In the genomic region with DNA sequence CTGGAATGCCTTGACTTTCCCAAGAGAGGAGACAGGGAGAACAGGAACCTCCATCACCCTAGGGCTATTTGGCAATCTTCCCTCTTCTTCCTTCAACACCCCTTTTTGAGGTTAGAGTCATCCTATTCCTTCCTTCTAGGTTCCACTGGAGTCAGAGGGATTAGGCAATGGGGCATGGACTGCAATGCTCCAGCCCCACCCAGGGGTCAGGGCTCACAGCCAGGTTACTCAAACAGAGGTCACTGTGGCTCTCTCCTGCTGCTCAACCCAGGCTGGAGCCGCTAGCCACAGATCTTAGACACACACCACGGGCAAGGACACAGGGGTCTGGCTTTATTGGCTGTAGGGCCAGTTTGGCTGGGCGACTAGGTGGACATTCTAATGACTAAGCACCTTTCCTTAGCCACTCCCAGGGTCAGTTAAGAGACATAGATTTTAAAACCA, we compare ENCODE assay signal across 1 cellular context.
TF ChIP-seq lines count a peak whose summit lies in the region.

No MANE protein-coding gene starts in this region.

TF ChIP-seq in HepG2, 621 proteins besides CTCF, POLR2A, EP300 and RAD21 (continued from another document and continues in another):
- TF ChIP-seq, protein P1, sequence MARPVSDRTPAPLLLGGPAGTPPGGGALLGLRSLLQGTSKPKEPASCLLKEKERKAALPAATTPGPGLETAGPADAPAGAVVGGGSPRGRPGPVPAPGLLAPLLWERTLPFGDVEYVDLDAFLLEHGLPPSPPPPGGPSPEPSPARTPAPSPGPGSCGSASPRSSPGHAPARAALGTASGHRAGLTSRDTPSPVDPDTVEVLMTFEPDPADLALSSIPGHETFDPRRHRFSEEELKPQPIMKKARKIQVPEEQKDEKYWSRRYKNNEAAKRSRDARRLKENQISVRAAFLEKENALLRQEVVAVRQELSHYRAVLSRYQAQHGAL (CRISPR knock-in tag; IDR thresholded peaks at IDR 0.05; ENCODE audit: not compliant biosample characterization): no peak
- TF ChIP-seq NONO (IDR thresholded peaks at IDR 0.05) (no peak), NONO (CRISPR knock-in tag; conservative IDR thresholded peaks at IDR 0.05) (peak; percentile 90), KDM1A (CRISPR knock-in tag; IDR thresholded peaks at IDR 0.05) (peak; percentile 84; the same call in 1 of the 2 replicates), KLF12 (CRISPR knock-in tag; IDR thresholded peaks at IDR 0.05; ENCODE audit: borderline replicate concordance) (peak; percentile 79; the same call in 1 of the 2 replicates), TCF12 (IDR thresholded peaks at IDR 0.05) (no peak), TCF12 (CRISPR knock-in tag; IDR thresholded peaks at IDR 0.05) (no peak), ZNF773 (CRISPR knock-in tag; IDR thresholded peaks at IDR 0.05; ENCODE audit: borderline replicate concordance) (no peak), POLR2G (IDR thresholded peaks at IDR 0.05; ENCODE audit: low read depth, low read length) (peak; percentile 71), ATRX (CRISPR knock-in tag; IDR thresholded peaks at IDR 0.05; ENCODE audit: borderline replicate concordance) (no peak), ZNF382 (CRISPR knock-in tag; IDR thresholded peaks at IDR 0.05; ENCODE audit: borderline replicate concordance) (no peak), CHD2 (IDR thresholded peaks at IDR 0.05; ENCODE audit: low read depth, low read length) (no peak), POGZ (CRISPR knock-in tag; IDR thresholded peaks at IDR 0.05) (peak; percentile 98), PAF1 (CRISPR knock-in tag; IDR thresholded peaks at IDR 0.05) (no peak), ZNF138 (CRISPR knock-in tag; IDR thresholded peaks at IDR 0.05; ENCODE audit: low read depth) (no peak), ZNF354B (CRISPR knock-in tag; IDR thresholded peaks at IDR 0.05) (0 out of 2 replicates have a peak, but pooled peaks have one; percentile 48), HNF4A (CRISPR knock-in tag; IDR thresholded peaks at IDR 0.05) (peak; percentile 96), SALL1 (CRISPR knock-in tag; IDR thresholded peaks at IDR 0.05) (peak; percentile 100), NAIF1 (CRISPR knock-in tag; IDR thresholded peaks at IDR 0.05; ENCODE audit: borderline replicate concordance) (no peak), ZNF343 (CRISPR knock-in tag; IDR thresholded peaks at IDR 0.05) (no peak), DNMT3B (CRISPR knock-in tag; conservative IDR thresholded peaks at IDR 0.05) (no peak), SMAD1 (CRISPR knock-in tag; IDR thresholded peaks at IDR 0.05; ENCODE audit: borderline replicate concordance, low read depth) (no peak), ZNF567 (CRISPR knock-in tag; IDR thresholded peaks at IDR 0.05; ENCODE audit: borderline replicate concordance) (no peak), HMGA1 (CRISPR knock-in tag; conservative IDR thresholded peaks at IDR 0.05) (no peak), BORCS8-MEF2B (CRISPR knock-in tag; IDR thresholded peaks at IDR 0.05) (peak; percentile 80; the same call in 1 of the 2 replicates), ZNF616 (CRISPR knock-in tag; IDR thresholded peaks at IDR 0.05; ENCODE audit: low read depth) (no peak)
- TF ChIP-seq, protein P2, sequence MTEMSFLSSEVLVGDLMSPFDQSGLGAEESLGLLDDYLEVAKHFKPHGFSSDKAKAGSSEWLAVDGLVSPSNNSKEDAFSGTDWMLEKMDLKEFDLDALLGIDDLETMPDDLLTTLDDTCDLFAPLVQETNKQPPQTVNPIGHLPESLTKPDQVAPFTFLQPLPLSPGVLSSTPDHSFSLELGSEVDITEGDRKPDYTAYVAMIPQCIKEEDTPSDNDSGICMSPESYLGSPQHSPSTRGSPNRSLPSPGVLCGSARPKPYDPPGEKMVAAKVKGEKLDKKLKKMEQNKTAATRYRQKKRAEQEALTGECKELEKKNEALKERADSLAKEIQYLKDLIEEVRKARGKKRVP (CRISPR knock-in tag; IDR thresholded peaks at IDR 0.05): 0 out of 4 replicates have a peak, but pooled peaks of 1 of the 2 experiments have one; percentile 31
- TF ChIP-seq, protein P3, sequence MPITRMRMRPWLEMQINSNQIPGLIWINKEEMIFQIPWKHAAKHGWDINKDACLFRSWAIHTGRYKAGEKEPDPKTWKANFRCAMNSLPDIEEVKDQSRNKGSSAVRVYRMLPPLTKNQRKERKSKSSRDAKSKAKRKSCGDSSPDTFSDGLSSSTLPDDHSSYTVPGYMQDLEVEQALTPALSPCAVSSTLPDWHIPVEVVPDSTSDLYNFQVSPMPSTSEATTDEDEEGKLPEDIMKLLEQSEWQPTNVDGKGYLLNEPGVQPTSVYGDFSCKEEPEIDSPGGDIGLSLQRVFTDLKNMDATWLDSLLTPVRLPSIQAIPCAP (CRISPR knock-in tag; IDR thresholded peaks at IDR 0.05; ENCODE audit: low read depth): no peak
- TF ChIP-seq, protein P4, sequence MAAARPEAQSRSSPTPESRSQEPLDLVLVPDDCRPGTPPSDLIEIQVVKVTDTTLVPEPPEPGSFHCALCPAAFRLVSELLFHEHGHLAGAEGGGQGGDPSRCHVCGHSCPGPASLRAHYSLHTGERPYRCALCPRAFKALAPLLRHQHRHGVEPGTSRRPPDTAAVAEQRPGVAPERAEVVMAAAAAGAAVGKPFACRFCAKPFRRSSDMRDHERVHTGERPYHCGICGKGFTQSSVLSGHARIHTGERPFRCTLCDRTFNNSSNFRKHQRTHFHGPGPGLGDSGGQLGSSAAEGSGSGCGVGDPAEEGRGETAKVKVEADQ (CRISPR knock-in tag; IDR thresholded peaks at IDR 0.05; ENCODE audit: borderline replicate concordance): 0 out of 2 replicates have a peak, but pooled peaks have one; percentile 39
- TF ChIP-seq, protein P5, sequence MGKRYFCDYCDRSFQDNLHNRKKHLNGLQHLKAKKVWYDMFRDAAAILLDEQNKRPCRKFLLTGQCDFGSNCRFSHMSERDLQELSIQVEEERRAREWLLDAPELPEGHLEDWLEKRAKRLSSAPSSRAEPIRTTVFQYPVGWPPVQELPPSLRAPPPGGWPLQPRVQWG (CRISPR knock-in tag; IDR thresholded peaks at IDR 0.05; ENCODE audit: borderline replicate concordance, low read depth): no peak
- TF ChIP-seq, protein P6, sequence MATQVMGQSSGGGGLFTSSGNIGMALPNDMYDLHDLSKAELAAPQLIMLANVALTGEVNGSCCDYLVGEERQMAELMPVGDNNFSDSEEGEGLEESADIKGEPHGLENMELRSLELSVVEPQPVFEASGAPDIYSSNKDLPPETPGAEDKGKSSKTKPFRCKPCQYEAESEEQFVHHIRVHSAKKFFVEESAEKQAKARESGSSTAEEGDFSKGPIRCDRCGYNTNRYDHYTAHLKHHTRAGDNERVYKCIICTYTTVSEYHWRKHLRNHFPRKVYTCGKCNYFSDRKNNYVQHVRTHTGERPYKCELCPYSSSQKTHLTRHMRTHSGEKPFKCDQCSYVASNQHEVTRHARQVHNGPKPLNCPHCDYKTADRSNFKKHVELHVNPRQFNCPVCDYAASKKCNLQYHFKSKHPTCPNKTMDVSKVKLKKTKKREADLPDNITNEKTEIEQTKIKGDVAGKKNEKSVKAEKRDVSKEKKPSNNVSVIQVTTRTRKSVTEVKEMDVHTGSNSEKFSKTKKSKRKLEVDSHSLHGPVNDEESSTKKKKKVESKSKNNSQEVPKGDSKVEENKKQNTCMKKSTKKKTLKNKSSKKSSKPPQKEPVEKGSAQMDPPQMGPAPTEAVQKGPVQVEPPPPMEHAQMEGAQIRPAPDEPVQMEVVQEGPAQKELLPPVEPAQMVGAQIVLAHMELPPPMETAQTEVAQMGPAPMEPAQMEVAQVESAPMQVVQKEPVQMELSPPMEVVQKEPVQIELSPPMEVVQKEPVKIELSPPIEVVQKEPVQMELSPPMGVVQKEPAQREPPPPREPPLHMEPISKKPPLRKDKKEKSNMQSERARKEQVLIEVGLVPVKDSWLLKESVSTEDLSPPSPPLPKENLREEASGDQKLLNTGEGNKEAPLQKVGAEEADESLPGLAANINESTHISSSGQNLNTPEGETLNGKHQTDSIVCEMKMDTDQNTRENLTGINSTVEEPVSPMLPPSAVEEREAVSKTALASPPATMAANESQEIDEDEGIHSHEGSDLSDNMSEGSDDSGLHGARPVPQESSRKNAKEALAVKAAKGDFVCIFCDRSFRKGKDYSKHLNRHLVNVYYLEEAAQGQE (IDR thresholded peaks at IDR 0.05; ENCODE audit: borderline replicate concordance in 1 of 2, low read depth in 1 of 2, low read length in 2 of 2): no peak; a peak in 1 of 4 replicates
- TF ChIP-seq, protein P7, sequence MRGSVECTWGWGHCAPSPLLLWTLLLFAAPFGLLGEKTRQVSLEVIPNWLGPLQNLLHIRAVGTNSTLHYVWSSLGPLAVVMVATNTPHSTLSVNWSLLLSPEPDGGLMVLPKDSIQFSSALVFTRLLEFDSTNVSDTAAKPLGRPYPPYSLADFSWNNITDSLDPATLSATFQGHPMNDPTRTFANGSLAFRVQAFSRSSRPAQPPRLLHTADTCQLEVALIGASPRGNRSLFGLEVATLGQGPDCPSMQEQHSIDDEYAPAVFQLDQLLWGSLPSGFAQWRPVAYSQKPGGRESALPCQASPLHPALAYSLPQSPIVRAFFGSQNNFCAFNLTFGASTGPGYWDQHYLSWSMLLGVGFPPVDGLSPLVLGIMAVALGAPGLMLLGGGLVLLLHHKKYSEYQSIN (CRISPR knock-in tag; IDR thresholded peaks at IDR 0.05; ENCODE audit: borderline replicate concordance): no peak
- TF ChIP-seq, protein P8, sequence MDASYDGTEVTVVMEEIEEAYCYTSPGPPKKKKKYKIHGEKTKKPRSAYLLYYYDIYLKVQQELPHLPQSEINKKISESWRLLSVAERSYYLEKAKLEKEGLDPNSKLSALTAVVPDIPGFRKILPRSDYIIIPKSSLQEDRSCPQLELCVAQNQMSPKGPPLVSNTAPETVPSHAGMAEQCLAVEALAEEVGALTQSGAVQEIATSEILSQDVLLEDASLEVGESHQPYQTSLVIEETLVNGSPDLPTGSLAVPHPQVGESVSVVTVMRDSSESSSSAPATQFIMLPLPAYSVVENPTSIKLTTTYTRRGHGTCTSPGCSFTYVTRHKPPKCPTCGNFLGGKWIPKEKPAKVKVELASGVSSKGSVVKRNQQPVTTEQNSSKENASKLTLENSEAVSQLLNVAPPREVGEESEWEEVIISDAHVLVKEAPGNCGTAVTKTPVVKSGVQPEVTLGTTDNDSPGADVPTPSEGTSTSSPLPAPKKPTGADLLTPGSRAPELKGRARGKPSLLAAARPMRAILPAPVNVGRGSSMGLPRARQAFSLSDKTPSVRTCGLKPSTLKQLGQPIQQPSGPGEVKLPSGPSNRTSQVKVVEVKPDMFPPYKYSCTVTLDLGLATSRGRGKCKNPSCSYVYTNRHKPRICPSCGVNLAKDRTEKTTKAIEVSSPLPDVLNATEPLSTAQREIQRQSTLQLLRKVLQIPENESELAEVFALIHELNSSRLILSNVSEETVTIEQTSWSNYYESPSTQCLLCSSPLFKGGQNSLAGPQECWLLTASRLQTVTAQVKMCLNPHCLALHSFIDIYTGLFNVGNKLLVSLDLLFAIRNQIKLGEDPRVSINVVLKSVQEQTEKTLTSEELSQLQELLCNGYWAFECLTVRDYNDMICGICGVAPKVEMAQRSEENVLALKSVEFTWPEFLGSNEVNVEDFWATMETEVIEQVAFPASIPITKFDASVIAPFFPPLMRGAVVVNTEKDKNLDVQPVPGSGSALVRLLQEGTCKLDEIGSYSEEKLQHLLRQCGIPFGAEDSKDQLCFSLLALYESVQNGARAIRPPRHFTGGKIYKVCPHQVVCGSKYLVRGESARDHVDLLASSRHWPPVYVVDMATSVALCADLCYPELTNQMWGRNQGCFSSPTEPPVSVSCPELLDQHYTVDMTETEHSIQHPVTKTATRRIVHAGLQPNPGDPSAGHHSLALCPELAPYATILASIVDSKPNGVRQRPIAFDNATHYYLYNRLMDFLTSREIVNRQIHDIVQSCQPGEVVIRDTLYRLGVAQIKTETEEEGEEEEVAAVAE (CRISPR knock-in tag; IDR thresholded peaks at IDR 0.05; ENCODE audit: borderline replicate concordance): 0 out of 2 replicates have a peak, but pooled peaks have one; percentile 31
- TF ChIP-seq, protein P9, sequence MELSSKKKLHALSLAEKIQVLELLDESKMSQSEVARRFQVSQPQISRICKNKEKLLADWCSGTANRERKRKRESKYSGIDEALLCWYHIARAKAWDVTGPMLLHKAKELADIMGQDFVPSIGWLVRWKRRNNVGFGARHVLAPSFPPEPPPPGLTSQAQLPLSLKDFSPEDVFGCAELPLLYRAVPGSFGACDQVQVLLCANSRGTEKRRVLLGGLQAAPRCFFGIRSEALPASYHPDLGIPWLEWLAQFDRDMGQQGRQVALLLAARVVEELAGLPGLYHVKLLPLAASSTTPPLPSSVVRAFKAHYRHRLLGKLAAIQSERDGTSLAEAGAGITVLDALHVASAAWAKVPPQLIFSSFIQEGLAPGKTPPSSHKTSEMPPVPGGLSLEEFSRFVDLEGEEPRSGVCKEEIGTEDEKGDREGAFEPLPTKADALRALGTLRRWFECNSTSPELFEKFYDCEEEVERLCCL (CRISPR knock-in tag; IDR thresholded peaks at IDR 0.05; ENCODE audit: borderline replicate concordance): no peak
- TF ChIP-seq, protein P10, sequence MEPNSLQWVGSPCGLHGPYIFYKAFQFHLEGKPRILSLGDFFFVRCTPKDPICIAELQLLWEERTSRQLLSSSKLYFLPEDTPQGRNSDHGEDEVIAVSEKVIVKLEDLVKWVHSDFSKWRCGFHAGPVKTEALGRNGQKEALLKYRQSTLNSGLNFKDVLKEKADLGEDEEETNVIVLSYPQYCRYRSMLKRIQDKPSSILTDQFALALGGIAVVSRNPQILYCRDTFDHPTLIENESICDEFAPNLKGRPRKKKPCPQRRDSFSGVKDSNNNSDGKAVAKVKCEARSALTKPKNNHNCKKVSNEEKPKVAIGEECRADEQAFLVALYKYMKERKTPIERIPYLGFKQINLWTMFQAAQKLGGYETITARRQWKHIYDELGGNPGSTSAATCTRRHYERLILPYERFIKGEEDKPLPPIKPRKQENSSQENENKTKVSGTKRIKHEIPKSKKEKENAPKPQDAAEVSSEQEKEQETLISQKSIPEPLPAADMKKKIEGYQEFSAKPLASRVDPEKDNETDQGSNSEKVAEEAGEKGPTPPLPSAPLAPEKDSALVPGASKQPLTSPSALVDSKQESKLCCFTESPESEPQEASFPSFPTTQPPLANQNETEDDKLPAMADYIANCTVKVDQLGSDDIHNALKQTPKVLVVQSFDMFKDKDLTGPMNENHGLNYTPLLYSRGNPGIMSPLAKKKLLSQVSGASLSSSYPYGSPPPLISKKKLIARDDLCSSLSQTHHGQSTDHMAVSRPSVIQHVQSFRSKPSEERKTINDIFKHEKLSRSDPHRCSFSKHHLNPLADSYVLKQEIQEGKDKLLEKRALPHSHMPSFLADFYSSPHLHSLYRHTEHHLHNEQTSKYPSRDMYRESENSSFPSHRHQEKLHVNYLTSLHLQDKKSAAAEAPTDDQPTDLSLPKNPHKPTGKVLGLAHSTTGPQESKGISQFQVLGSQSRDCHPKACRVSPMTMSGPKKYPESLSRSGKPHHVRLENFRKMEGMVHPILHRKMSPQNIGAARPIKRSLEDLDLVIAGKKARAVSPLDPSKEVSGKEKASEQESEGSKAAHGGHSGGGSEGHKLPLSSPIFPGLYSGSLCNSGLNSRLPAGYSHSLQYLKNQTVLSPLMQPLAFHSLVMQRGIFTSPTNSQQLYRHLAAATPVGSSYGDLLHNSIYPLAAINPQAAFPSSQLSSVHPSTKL (CRISPR knock-in tag; IDR thresholded peaks at IDR 0.05): peak; percentile 97
- TF ChIP-seq, protein P11, sequence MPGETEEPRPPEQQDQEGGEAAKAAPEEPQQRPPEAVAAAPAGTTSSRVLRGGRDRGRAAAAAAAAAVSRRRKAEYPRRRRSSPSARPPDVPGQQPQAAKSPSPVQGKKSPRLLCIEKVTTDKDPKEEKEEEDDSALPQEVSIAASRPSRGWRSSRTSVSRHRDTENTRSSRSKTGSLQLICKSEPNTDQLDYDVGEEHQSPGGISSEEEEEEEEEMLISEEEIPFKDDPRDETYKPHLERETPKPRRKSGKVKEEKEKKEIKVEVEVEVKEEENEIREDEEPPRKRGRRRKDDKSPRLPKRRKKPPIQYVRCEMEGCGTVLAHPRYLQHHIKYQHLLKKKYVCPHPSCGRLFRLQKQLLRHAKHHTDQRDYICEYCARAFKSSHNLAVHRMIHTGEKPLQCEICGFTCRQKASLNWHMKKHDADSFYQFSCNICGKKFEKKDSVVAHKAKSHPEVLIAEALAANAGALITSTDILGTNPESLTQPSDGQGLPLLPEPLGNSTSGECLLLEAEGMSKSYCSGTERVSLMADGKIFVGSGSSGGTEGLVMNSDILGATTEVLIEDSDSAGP (CRISPR knock-in tag; IDR thresholded peaks at IDR 0.05; ENCODE audit: borderline replicate concordance): peak; percentile 66
